Comparison of ENCODE assay signal across 9 cellular contexts in genomic region chr2:189411860-189412259, GRCh38. TPM values are rescaled to one million over a fixed set of nuclear protein-coding genes. Genes with fewer than 3 reads are reported as not detected.
DNase-seq lines count a peak whose midpoint lies in the region; ATAC-seq and TF ChIP-seq lines count a peak whose summit lies in the region.
"Had no signal": no experiment of that assay in that cellular context is flagged by ENCODE, and none has a peak within 500 bp of the region (broad histone marks: within the 10 kb centered on the region; RNA-seq: fewer than 3 reads in every experiment).

No MANE protein-coding gene starts in this region.

- H3K27ac ChIP-seq in SJSA1 (peak overlapping the region; percentile 78), foreskin keratinocyte (peak overlapping the region; percentile 13), Peyer's patch (peak overlapping the region in 2 of 4 donors; percentile 28 to 70)

- H3K4me1 Mint-ChIP-seq in activated CD4-positive, alpha-beta T cell treated with anti-CD3 and anti-CD28 coated beads, Interleukin-2, amount 10 ng/mL, durations not matched to agents 24 days and 14 days: peaks cover 8% of the 10 kb centered on the region

- H3K36me3 Mint-ChIP-seq in activated CD4-positive, alpha-beta T cell treated with anti-CD3 and anti-CD28 coated beads, Interleukin-2, amount 10 ng/mL, durations not matched to agents 24 days and 14 days (ENCODE audit: low read depth): no peaks in the 10 kb centered on the region

- no peak overlapping the region for H3K4me3 Mint-ChIP-seq in activated CD4-positive, alpha-beta T cell treated with anti-CD3 and anti-CD28 coated beads, Interleukin-2, amount 10 ng/mL, durations not matched to agents 24 days and 14 days

- no peaks in the 10 kb centered on the region for H3K27me3 Mint-ChIP-seq in activated CD4-positive, alpha-beta T cell treated with anti-CD3 and anti-CD28 coated beads, Interleukin-2, amount 10 ng/mL, durations not matched to agents 24 days and 14 days

- H3K9me3 ChIP-seq in SJSA1 (replicated peaks) (no peaks in the 10 kb centered on the region), Peyer's patch (no peaks in the 10 kb centered on the region)

- H3K4me3 ChIP-seq in AG10803 (ENCODE audit: low read length): no peak overlapping the region
- H3K4me3 ChIP-seq in SJSA1: no peak overlapping the region
- H3K4me3 ChIP-seq in Peyer's patch: no peak overlapping the region

- peak; percentile 94 for DNase-seq in AG10803 (ENCODE audit: low read depth)
- DNase-seq in SJSA1 (ENCODE audit: low read depth in 1 of 2, low spot score in 2 of 2): peak in 1 of 2 experiments; percentile 83
- peak in 1 of 2 donors; percentile 79 for DNase-seq in foreskin keratinocyte
- peak; percentile 8 for DNase-seq in pons (ENCODE audit: low spot score)
- no peak for DNase-seq in Peyer's patch
- DNase-seq in activated CD4-positive, alpha-beta T cell treated with anti-CD3 and anti-CD28 coated beads, Interleukin-2, amount 10 ng/mL, durations not matched to agents 24 days and 14 days: no peak
- DNase-seq: DMS153 had no signal

- ATAC-seq in foreskin keratinocyte: peak; percentile 81
- ATAC-seq in GM19023 (IDR thresholded peaks at IDR 0.05; ENCODE audit: unreplicated experiment): no peak
- no peak for ATAC-seq in HG02970 (IDR thresholded peaks at IDR 0.05; ENCODE audit: low FRiP score, unreplicated experiment)

- no peaks in the 10 kb centered on the region for H3K9me3 Mint-ChIP-seq in activated CD4-positive, alpha-beta T cell treated with anti-CD3 and anti-CD28 coated beads, Interleukin-2, amount 10 ng/mL, durations not matched to agents 24 days and 14 days

- TF ChIP-seq CTCF in AG10803 (conservative IDR thresholded peaks at IDR 0.05; ENCODE audit: low read length) (no peak), foreskin keratinocyte (conservative IDR thresholded peaks at IDR 0.05) (no peak), Peyer's patch (IDR thresholded peaks at IDR 0.05) (no peak)

- peaks cover 44% of the 10 kb centered on the region for H3K4me1 ChIP-seq in SJSA1 (replicated peaks)
- H3K4me1 ChIP-seq in foreskin keratinocyte: peaks cover 30% of the 10 kb centered on the region
- H3K4me1 ChIP-seq in Peyer's patch: no peaks in the 10 kb centered on the region

- TF ChIP-seq POLR2A in Peyer's patch (IDR thresholded peaks at IDR 0.05): no peak

- H3K36me3 ChIP-seq in SJSA1 (no peaks in the 10 kb centered on the region), Peyer's patch (no peaks in the 10 kb centered on the region)

- intact Hi-C loops in activated CD4-positive, alpha-beta T cell treated with anti-CD3 and anti-CD28 coated beads, Interleukin-2, amount 10 ng/mL, durations not matched to agents 24 days and 14 days (cut with micrococcal nuclease): loop anchor here (1.0 to 5.0 kb wide), 4 partner anchors 124 to 890 kb away; no protein-coding TSS in a partner anchor

- H3K27me3 ChIP-seq in SJSA1 (replicated peaks): no peaks in the 10 kb centered on the region
- H3K27me3 ChIP-seq in foreskin keratinocyte: no peaks in the 10 kb centered on the region
- H3K27me3 ChIP-seq in Peyer's patch: no peaks in the 10 kb centered on the region

- H3K27ac Mint-ChIP-seq in activated CD4-positive, alpha-beta T cell treated with anti-CD3 and anti-CD28 coated beads, Interleukin-2, amount 10 ng/mL, durations not matched to agents 24 days and 14 days: no peak overlapping the region

RNA-seq across cellular contexts. Expression of gene WDR75, which starts 29.4 kb away (rescaled TPM):
- total RNA-seq in SJSA1 (2014; rRNA removed; shearing (Covaris generic)): 40.4 and 54.7 TPM in 2 replicates
- 39.9 and 49.6 TPM in 2 replicates for total RNA-seq in foreskin keratinocyte
- polyA plus RNA-seq in foreskin keratinocyte: 17.0 and 25.6 TPM in 2 replicates
- total RNA-seq in Peyer's patch: 10 to 100 TPM; 21.5 to 45.4 (median 32.3) TPM
- total RNA-seq in activated CD4-positive, alpha-beta T cell treated with anti-CD3 and anti-CD28 coated beads, Interleukin-2, amount 10 ng/mL, durations not matched to agents 24 days and 14 days: 117 and 121 TPM in 2 replicates

Comparison
In these comparisons a context has a peak if more than half of its experiments do, and no peak if none do; other contexts are left out.
1. DNase-seq: peak in AG10803 (single experiment) and pons (single experiment); none in Peyer's patch (0 of 3) and activated CD4-positive, alpha-beta T cell treated with anti-CD3 and anti-CD28 coated beads, Interleukin-2, amount 10 ng/mL, durations not matched to agents 24 days and 14 days (single experiment).